9 cellular contexts compared by ENCODE assay signal in genomic region chr4:172830295-172830764, GRCh38.
A peak's percentile ranks its signal among the peaks of the same experiment; 100 is the strongest.
DNase-seq lines count a peak whose midpoint lies in the region; ATAC-seq and TF ChIP-seq lines count a peak whose summit lies in the region.
"Had no signal": no experiment of that assay in that cellular context is flagged by ENCODE, and none has a peak within 500 bp of the region (broad histone marks: within the 10 kb centered on the region; RNA-seq: fewer than 3 reads in every experiment).

No MANE protein-coding gene starts in this region.

- H3K9me3 Mint-ChIP-seq in HFFc6 = no peaks in the 10 kb centered on the region; the same call in 1 of the 2 replicates
- H3K9me3 Mint-ChIP-seq in activated CD4-positive, alpha-beta memory T cell treated with anti-CD3 and anti-CD28 coated beads, Interleukin-2, amount 10 ng/mL, durations not matched to agents 7 days and 5 days = no peaks in the 10 kb centered on the region

- H3K4me1 Mint-ChIP-seq in HFFc6 (ENCODE audit: low read depth) = peaks cover 9% of the 10 kb centered on the region; the same call in 1 of the 2 replicates
- no peaks in the 10 kb centered on the region for H3K4me1 Mint-ChIP-seq in activated CD4-positive, alpha-beta memory T cell treated with anti-CD3 and anti-CD28 coated beads, Interleukin-2, amount 10 ng/mL, durations not matched to agents 7 days and 5 days

- H3K4me3 ChIP-seq in WERI-Rb-1 (ENCODE audit: low read depth, low read length) = no peak overlapping the region
- H3K4me3 ChIP-seq: HAP-1 had no signal

- no peak overlapping the region for H3K27ac Mint-ChIP-seq in HFFc6
- no peak overlapping the region for H3K27ac Mint-ChIP-seq in activated CD4-positive, alpha-beta memory T cell treated with anti-CD3 and anti-CD28 coated beads, Interleukin-2, amount 10 ng/mL, durations not matched to agents 7 days and 5 days

- POLR2A ChIA-PET in activated CD4-positive, alpha-beta memory T cell treated with anti-CD3 and anti-CD28 coated beads, Interleukin-2, amount 10 ng/mL, durations not matched to agents 7 days and 5 days (lab: Charles Lee) = no interaction called here

- H3K36me3 Mint-ChIP-seq in HFFc6 (ENCODE audit: low read depth) = no peaks in the 10 kb centered on the region
- no peaks in the 10 kb centered on the region for H3K36me3 Mint-ChIP-seq in activated CD4-positive, alpha-beta memory T cell treated with anti-CD3 and anti-CD28 coated beads, Interleukin-2, amount 10 ng/mL, durations not matched to agents 7 days and 5 days (ENCODE audit: low read depth)

- DNase-seq in AG20443 (ENCODE audit: low spot score) (peak; percentile 24), HFFc6 (no peak), WERI-Rb-1 (no peak), left lobe of liver (ENCODE audit: low spot score) (no peak), KG1 (lab: John Stamatoyannopoulos, UW) (no peak)
- no peak for DNase-seq in activated CD4-positive, alpha-beta memory T cell treated with anti-CD3 and anti-CD28 coated beads, Interleukin-2, amount 10 ng/mL, durations not matched to agents 7 days and 5 days

- no peak overlapping the region for H3K4me3 Mint-ChIP-seq in HFFc6
- no peak overlapping the region for H3K4me3 Mint-ChIP-seq in activated CD4-positive, alpha-beta memory T cell treated with anti-CD3 and anti-CD28 coated beads, Interleukin-2, amount 10 ng/mL, durations not matched to agents 7 days and 5 days

- H3K9me3 ChIP-seq in WERI-Rb-1 (ENCODE audit: severe bottlenecking) = no peaks in the 10 kb centered on the region
- H3K9me3 ChIP-seq: HAP-1 had no signal

- no peaks in the 10 kb centered on the region for H3K27me3 ChIP-seq in WERI-Rb-1 (ENCODE audit: insufficient read depth, low read depth, severe bottlenecking)

- peaks cover 4% of the 10 kb centered on the region; the same call in 1 of the 2 replicates for H3K27me3 Mint-ChIP-seq in HFFc6 (ENCODE audit: insufficient read depth)
- H3K27me3 Mint-ChIP-seq in activated CD4-positive, alpha-beta memory T cell treated with anti-CD3 and anti-CD28 coated beads, Interleukin-2, amount 10 ng/mL, durations not matched to agents 7 days and 5 days = peaks cover 2% of the 10 kb centered on the region

- no peaks in the 10 kb centered on the region for H3K36me3 ChIP-seq in WERI-Rb-1
- H3K36me3 ChIP-seq: HAP-1 had no signal

- no peak overlapping the region for H3K27ac ChIP-seq in WERI-Rb-1

- TF ChIP-seq CTCF in HFFc6 (IDR thresholded peaks at IDR 0.05) (peak; percentile 86), WERI-Rb-1 (IDR thresholded peaks at IDR 0.05; ENCODE audit: low read depth, low read length) (0 out of 2 replicates have a peak, but pooled peaks have one; percentile 1)

- peak; percentile 34 for ATAC-seq in left lobe of liver
- ATAC-seq in HG02571 (IDR thresholded peaks at IDR 0.05; ENCODE audit: unreplicated experiment) = no peak
- no peak for ATAC-seq in GM18520 (IDR thresholded peaks at IDR 0.05; ENCODE audit: unreplicated experiment)

- CTCF ChIA-PET in activated CD4-positive, alpha-beta memory T cell treated with anti-CD3 and anti-CD28 coated beads, Interleukin-2, amount 10 ng/mL, durations not matched to agents 7 days and 5 days (lab: Charles Lee) = no interaction called here
